ENCODE assay signal across 19 cellular contexts in genomic region chr7:25762511-25763119, GRCh38.
A peak's percentile ranks its signal among the peaks of the same experiment; 100 is the strongest.
DNase-seq lines count a peak whose midpoint lies in the region; ATAC-seq and TF ChIP-seq lines count a peak whose summit lies in the region.
"Had no signal": no experiment of that assay in that cellular context is flagged by ENCODE, and none has a peak within 500 bp of the region (broad histone marks: within the 10 kb centered on the region; RNA-seq: fewer than 3 reads in every experiment).

No MANE protein-coding gene starts in this region.

- H3K4me3 ChIP-seq in HEK293 (ENCODE audit: low read depth, low read length) (no peak overlapping the region), mucosa of descending colon (no peak overlapping the region)
- H3K4me3 ChIP-seq: BLaER1, GM12878 had no signal

- CTCF ChIA-PET in HEK293 (lab: Yijun Ruan, JAX) = interaction anchor here (0.6 kb wide), 1 partner anchor 20 kb away, joined by 3 read pairs; no protein-coding TSS in a partner anchor

- H3K4me1 ChIP-seq in HEK293 (ENCODE audit: control insufficient read depth, insufficient read depth, low read length) = no peaks in the 10 kb centered on the region
- no peaks in the 10 kb centered on the region for H3K4me1 ChIP-seq in mucosa of descending colon (ENCODE audit: low read depth)
- H3K4me1 ChIP-seq: BLaER1 had no signal

- POLR2A ChIA-PET in HEK293 (lab: Yijun Ruan, JAX) = no interaction called here

- no peak overlapping the region for H3K27ac ChIP-seq in HEK293 (ENCODE audit: extremely low read depth, low read depth, low read length)
- H3K27ac ChIP-seq: BLaER1 had no signal

- peak; percentile 88 for ATAC-seq in mucosa of descending colon
- ATAC-seq: GM12878 had no signal

- no peaks in the 10 kb centered on the region for H3K36me3 ChIP-seq in HEK293 (ENCODE audit: control insufficient read depth in 2 of 2, insufficient read depth in 1 of 2, low read length in 2 of 2)
- H3K36me3 ChIP-seq in mucosa of descending colon (ENCODE audit: low read depth) = no peaks in the 10 kb centered on the region
- H3K36me3 ChIP-seq: BLaER1 had no signal

- intact Hi-C loops in mucosa of descending colon (cut with DNase I, micrococcal nuclease) = no loop called here

- H3K9me3 ChIP-seq in HEK293 (ENCODE audit: control insufficient read depth, insufficient read depth, low read depth, low read length) = no peaks in the 10 kb centered on the region
- no peaks in the 10 kb centered on the region for H3K9me3 ChIP-seq in mucosa of descending colon
- H3K9me3 ChIP-seq: BLaER1 had no signal

- DNase-seq in DMS153 (lab: John Stamatoyannopoulos, UW) (peak; percentile 20), DMS153 treated with DMSO at 0.1 percent for 48 hours (lab: John Stamatoyannopoulos, UW; ENCODE audit: unreplicated experiment) (no peak), NCI-H748 (lab: John Stamatoyannopoulos, UW; ENCODE audit: unreplicated experiment) (peak; percentile 55), mucosa of descending colon (no peak), epidermal melanocyte (ENCODE audit: insufficient read length, low spot score) (no peak), GM10266 (ENCODE audit: extremely low spot score) (no peak), SKM-1 treated with dmso at 0.1 percent for 144 hours (lab: John Stamatoyannopoulos, UW; ENCODE audit: unreplicated experiment) (no peak)
- DNase-seq: 8988T; CD8-positive, alpha-beta memory T cell; COR-L47; DMS53; DND-41; EL; GDM1; H9; KG1 had no signal

- TF ChIP-seq CTCF in HEK293 (tag by site-specific recombination; IDR thresholded peaks at IDR 0.05) = no peak
- TF ChIP-seq CTCF in mucosa of descending colon (IDR thresholded peaks at IDR 0.05) = no peak
- TF ChIP-seq CTCF in GM10266 (IDR thresholded peaks at IDR 0.05; ENCODE audit: control insufficient read depth, insufficient read depth, low read depth, missing control alignments) = no peak

TF ChIP-seq in HEK293, 187 proteins besides CTCF, POLR2A, EP300 and RAD21:
- TF ChIP-seq ZNF175 (tag by site-specific recombination; IDR thresholded peaks at IDR 0.05) (no peak), SCRT2 (tag by site-specific recombination; IDR thresholded peaks at IDR 0.05) (peak; percentile 85), SCRT1 (tag by site-specific recombination; IDR thresholded peaks at IDR 0.05; ENCODE audit: borderline replicate concordance) (0 out of 2 replicates have a peak, but pooled peaks have one; percentile 50)

Comparison
In these comparisons a context has a peak if more than half of its experiments do, and no peak if none do; other contexts are left out.
1. DNase-seq: peak in DMS153 (single experiment) and NCI-H748 (single experiment); none in DMS153 treated with DMSO at 0.1 percent for 48 hours (single experiment), mucosa of descending colon (0 of 3), epidermal melanocyte (single experiment), GM10266 (single experiment) and SKM-1 treated with dmso at 0.1 percent for 144 hours (single experiment).